1 cellular context compared by ENCODE assay signal in the genomic region with DNA sequence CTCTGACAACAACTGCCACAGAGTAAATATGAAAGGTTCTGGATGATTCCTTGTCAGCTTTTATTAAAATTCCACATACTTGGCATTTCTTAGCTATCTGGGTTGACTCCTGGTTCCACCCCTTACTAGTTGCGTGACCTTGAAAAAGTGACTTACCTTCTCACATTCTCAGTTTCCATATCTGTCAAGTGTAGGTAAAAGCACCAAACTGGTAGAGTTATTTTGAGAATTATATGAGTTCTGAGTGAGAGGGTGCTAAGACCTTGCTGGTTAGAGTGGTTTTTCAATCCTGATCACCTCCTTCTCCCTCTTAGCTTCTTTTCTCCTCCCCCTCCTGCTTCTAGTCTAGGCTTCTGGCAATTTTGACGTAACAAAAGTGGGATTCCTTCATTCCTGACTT.
A peak's percentile ranks its signal among the peaks of the same experiment; 100 is the strongest.
TF ChIP-seq lines count a peak whose summit lies in the region.

No MANE protein-coding gene starts in this region.

TF ChIP-seq in GM12878, 131 proteins besides CTCF, POLR2A, EP300 and RAD21 (continued from another document):
- TF ChIP-seq, protein P1, sequence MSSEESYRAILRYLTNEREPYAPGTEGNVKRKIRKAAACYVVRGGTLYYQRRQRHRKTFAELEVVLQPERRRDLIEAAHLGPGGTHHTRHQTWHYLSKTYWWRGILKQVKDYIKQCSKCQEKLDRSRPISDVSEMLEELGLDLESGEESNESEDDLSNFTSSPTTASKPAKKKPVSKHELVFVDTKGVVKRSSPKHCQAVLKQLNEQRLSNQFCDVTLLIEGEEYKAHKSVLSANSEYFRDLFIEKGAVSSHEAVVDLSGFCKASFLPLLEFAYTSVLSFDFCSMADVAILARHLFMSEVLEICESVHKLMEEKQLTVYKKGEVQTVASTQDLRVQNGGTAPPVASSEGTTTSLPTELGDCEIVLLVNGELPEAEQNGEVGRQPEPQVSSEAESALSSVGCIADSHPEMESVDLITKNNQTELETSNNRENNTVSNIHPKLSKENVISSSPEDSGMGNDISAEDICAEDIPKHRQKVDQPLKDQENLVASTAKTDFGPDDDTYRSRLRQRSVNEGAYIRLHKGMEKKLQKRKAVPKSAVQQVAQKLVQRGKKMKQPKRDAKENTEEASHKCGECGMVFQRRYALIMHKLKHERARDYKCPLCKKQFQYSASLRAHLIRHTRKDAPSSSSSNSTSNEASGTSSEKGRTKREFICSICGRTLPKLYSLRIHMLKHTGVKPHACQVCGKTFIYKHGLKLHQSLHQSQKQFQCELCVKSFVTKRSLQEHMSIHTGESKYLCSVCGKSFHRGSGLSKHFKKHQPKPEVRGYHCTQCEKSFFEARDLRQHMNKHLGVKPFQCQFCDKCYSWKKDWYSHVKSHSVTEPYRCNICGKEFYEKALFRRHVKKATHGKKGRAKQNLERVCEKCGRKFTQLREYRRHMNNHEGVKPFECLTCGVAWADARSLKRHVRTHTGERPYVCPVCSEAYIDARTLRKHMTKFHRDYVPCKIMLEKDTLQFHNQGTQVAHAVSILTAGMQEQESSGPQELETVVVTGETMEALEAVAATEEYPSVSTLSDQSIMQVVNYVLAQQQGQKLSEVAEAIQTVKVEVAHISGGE (CRISPR knock-in tag; IDR thresholded peaks at IDR 0.05) = no peak
- TF ChIP-seq ZNF217 (IDR thresholded peaks at IDR 0.05) (no peak), NFIC (IDR thresholded peaks at IDR 0.05; ENCODE audit: low read depth, low read length) (peak; percentile 74), LARP7 (IDR thresholded peaks at IDR 0.05) (no peak), SMAD1 (IDR thresholded peaks at IDR 0.05; ENCODE audit: low read depth, partially characterized antibody) (no peak), FOXM1 (IDR thresholded peaks at IDR 0.05; ENCODE audit: low read depth, low read length) (peak; percentile 57; the same call in 1 of the 2 replicates), IRF4 (IDR thresholded peaks at IDR 0.05; ENCODE audit: low read depth, low read length) (no peak), POU2F2 (IDR thresholded peaks at IDR 0.05; ENCODE audit: borderline replicate concordance, low read depth, low read length) (no peak), JUNB (IDR thresholded peaks at IDR 0.05) (peak; percentile 63; the same call in 1 of the 2 replicates), RUNX3 (IDR thresholded peaks at IDR 0.05; ENCODE audit: low read length) (peak; percentile 69), EED (IDR thresholded peaks at IDR 0.05; ENCODE audit: low read depth) (0 out of 2 replicates have a peak, but pooled peaks have one; percentile 14), ETV6 (conservative IDR thresholded peaks at IDR 0.05 in 1 of 2, IDR thresholded peaks at IDR 0.05 in 1 of 2; ENCODE audit: borderline replicate concordance in 1 of 2, low read depth in 1 of 2) (peak in 1 of 2 experiments; percentile 21; a peak in 1 of 4 replicates), MEF2A (IDR thresholded peaks at IDR 0.05; ENCODE audit: insufficient read depth, low read depth, low read length) (peak; percentile 79; the same call in 1 of the 2 replicates), SP1 (IDR thresholded peaks at IDR 0.05; ENCODE audit: low read depth, low read length) (no peak), NR2F1 (conservative IDR thresholded peaks at IDR 0.05) (no peak), MXI1 (IDR thresholded peaks at IDR 0.05; ENCODE audit: low read depth, low read length) (no peak), TARDBP (IDR thresholded peaks at IDR 0.05; ENCODE audit: borderline replicate concordance) (no peak), NFXL1 (IDR thresholded peaks at IDR 0.05; ENCODE audit: borderline replicate concordance) (no peak), ZNF274 (IDR thresholded peaks at IDR 0.05; ENCODE audit: insufficient read depth, insufficient read length) (no peak), IKZF2 (IDR thresholded peaks at IDR 0.05) (peak in 1 of 2 experiments; percentile 22; a peak in 1 of 4 replicates), ZBED1 (IDR thresholded peaks at IDR 0.05; ENCODE audit: borderline replicate concordance) (no peak), ESRRA (IDR thresholded peaks at IDR 0.05; ENCODE audit: low read length) (no peak), IKZF1 (conservative IDR thresholded peaks at IDR 0.05) (0 out of 2 replicates have a peak, but pooled peaks have one; percentile 18), CREM (IDR thresholded peaks at IDR 0.05; ENCODE audit: low read depth) (peak; percentile 53; the same call in 1 of the 2 replicates), YY1 (IDR thresholded peaks at IDR 0.05; ENCODE audit: low read depth, low read length) (no peak), ZNF622 (IDR thresholded peaks at IDR 0.05) (no peak), RAD51 (IDR thresholded peaks at IDR 0.05) (no peak), KDM1A (IDR thresholded peaks at IDR 0.05; ENCODE audit: borderline replicate concordance) (no peak), NBN (IDR thresholded peaks at IDR 0.05) (no peak), CHD2 (IDR thresholded peaks at IDR 0.05; ENCODE audit: borderline replicate concordance, low read depth, low read length) (no peak), SIN3A (IDR thresholded peaks at IDR 0.05; ENCODE audit: low read depth, low read length) (no peak), PML (IDR thresholded peaks at IDR 0.05; ENCODE audit: low read length) (no peak), KAT2A (conservative IDR thresholded peaks at IDR 0.05; ENCODE audit: control insufficient read depth, low read depth, low read length) (no peak), BCL11A (IDR thresholded peaks at IDR 0.05; ENCODE audit: low read depth, low read length) (no peak), JUND (IDR thresholded peaks at IDR 0.05; ENCODE audit: low read depth, low read length) (no peak), SUZ12 (IDR thresholded peaks at IDR 0.05; ENCODE audit: unreplicated experiment) (no peak), TAF1 (IDR thresholded peaks at IDR 0.05; ENCODE audit: borderline replicate concordance, low read depth, low read length) (no peak)
- TF ChIP-seq, protein P2, sequence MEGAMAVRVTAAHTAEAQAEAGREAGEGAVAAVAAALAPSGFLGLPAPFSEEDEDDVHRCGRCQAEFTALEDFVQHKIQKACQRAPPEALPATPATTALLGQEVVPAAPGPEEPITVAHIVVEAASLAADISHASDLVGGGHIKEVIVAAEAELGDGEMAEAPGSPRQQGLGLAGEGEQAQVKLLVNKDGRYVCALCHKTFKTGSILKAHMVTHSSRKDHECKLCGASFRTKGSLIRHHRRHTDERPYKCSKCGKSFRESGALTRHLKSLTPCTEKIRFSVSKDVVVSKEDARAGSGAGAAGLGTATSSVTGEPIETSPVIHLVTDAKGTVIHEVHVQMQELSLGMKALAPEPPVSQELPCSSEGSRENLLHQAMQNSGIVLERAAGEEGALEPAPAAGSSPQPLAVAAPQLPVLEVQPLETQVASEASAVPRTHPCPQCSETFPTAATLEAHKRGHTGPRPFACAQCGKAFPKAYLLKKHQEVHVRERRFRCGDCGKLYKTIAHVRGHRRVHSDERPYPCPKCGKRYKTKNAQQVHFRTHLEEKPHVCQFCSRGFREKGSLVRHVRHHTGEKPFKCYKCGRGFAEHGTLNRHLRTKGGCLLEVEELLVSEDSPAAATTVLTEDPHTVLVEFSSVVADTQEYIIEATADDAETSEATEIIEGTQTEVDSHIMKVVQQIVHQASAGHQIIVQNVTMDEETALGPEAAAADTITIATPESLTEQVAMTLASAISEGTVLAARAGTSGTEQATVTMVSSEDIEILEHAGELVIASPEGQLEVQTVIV (IDR thresholded peaks at IDR 0.05; ENCODE audit: borderline replicate concordance, partially characterized antibody) = no peak
- TF ChIP-seq, protein P3, sequence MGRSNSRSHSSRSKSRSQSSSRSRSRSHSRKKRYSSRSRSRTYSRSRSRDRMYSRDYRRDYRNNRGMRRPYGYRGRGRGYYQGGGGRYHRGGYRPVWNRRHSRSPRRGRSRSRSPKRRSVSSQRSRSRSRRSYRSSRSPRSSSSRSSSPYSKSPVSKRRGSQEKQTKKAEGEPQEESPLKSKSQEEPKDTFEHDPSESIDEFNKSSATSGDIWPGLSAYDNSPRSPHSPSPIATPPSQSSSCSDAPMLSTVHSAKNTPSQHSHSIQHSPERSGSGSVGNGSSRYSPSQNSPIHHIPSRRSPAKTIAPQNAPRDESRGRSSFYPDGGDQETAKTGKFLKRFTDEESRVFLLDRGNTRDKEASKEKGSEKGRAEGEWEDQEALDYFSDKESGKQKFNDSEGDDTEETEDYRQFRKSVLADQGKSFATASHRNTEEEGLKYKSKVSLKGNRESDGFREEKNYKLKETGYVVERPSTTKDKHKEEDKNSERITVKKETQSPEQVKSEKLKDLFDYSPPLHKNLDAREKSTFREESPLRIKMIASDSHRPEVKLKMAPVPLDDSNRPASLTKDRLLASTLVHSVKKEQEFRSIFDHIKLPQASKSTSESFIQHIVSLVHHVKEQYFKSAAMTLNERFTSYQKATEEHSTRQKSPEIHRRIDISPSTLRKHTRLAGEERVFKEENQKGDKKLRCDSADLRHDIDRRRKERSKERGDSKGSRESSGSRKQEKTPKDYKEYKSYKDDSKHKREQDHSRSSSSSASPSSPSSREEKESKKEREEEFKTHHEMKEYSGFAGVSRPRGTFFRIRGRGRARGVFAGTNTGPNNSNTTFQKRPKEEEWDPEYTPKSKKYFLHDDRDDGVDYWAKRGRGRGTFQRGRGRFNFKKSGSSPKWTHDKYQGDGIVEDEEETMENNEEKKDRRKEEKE (IDR thresholded peaks at IDR 0.05) = no peak
- TF ChIP-seq, protein P4, sequence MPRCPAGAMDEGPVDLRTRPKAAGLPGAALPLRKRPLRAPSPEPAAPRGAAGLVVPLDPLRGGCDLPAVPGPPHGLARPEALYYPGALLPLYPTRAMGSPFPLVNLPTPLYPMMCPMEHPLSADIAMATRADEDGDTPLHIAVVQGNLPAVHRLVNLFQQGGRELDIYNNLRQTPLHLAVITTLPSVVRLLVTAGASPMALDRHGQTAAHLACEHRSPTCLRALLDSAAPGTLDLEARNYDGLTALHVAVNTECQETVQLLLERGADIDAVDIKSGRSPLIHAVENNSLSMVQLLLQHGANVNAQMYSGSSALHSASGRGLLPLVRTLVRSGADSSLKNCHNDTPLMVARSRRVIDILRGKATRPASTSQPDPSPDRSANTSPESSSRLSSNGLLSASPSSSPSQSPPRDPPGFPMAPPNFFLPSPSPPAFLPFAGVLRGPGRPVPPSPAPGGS (IDR thresholded peaks at IDR 0.05; ENCODE audit: borderline replicate concordance, insufficient read depth, low read depth, low read length, poor library complexity, severe bottlenecking) = no peak
- TF ChIP-seq, protein P5, sequence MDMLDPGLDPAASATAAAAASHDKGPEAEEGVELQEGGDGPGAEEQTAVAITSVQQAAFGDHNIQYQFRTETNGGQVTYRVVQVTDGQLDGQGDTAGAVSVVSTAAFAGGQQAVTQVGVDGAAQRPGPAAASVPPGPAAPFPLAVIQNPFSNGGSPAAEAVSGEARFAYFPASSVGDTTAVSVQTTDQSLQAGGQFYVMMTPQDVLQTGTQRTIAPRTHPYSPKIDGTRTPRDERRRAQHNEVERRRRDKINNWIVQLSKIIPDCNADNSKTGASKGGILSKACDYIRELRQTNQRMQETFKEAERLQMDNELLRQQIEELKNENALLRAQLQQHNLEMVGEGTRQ (IDR thresholded peaks at IDR 0.05; ENCODE audit: borderline replicate concordance, low read depth, low read length) = no peak
- TF ChIP-seq, protein P6, sequence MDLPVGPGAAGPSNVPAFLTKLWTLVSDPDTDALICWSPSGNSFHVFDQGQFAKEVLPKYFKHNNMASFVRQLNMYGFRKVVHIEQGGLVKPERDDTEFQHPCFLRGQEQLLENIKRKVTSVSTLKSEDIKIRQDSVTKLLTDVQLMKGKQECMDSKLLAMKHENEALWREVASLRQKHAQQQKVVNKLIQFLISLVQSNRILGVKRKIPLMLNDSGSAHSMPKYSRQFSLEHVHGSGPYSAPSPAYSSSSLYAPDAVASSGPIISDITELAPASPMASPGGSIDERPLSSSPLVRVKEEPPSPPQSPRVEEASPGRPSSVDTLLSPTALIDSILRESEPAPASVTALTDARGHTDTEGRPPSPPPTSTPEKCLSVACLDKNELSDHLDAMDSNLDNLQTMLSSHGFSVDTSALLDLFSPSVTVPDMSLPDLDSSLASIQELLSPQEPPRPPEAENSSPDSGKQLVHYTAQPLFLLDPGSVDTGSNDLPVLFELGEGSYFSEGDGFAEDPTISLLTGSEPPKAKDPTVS (IDR thresholded peaks at IDR 0.05; ENCODE audit: low read depth, low read length) = no peak
- TF ChIP-seq, protein P7, sequence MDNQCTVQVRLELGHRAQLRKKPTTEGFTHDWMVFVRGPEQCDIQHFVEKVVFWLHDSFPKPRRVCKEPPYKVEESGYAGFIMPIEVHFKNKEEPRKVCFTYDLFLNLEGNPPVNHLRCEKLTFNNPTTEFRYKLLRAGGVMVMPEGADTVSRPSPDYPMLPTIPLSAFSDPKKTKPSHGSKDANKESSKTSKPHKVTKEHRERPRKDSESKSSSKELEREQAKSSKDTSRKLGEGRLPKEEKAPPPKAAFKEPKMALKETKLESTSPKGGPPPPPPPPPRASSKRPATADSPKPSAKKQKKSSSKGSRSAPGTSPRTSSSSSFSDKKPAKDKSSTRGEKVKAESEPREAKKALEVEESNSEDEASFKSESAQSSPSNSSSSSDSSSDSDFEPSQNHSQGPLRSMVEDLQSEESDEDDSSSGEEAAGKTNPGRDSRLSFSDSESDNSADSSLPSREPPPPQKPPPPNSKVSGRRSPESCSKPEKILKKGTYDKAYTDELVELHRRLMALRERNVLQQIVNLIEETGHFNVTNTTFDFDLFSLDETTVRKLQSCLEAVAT (IDR thresholded peaks at IDR 0.05) = no peak
- TF ChIP-seq, protein P8, sequence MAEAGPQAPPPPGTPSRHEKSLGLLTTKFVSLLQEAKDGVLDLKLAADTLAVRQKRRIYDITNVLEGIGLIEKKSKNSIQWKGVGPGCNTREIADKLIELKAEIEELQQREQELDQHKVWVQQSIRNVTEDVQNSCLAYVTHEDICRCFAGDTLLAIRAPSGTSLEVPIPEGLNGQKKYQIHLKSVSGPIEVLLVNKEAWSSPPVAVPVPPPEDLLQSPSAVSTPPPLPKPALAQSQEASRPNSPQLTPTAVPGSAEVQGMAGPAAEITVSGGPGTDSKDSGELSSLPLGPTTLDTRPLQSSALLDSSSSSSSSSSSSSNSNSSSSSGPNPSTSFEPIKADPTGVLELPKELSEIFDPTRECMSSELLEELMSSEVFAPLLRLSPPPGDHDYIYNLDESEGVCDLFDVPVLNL (IDR thresholded peaks at IDR 0.05; ENCODE audit: low read depth, low read length) = no peak
- TF ChIP-seq, protein P9, sequence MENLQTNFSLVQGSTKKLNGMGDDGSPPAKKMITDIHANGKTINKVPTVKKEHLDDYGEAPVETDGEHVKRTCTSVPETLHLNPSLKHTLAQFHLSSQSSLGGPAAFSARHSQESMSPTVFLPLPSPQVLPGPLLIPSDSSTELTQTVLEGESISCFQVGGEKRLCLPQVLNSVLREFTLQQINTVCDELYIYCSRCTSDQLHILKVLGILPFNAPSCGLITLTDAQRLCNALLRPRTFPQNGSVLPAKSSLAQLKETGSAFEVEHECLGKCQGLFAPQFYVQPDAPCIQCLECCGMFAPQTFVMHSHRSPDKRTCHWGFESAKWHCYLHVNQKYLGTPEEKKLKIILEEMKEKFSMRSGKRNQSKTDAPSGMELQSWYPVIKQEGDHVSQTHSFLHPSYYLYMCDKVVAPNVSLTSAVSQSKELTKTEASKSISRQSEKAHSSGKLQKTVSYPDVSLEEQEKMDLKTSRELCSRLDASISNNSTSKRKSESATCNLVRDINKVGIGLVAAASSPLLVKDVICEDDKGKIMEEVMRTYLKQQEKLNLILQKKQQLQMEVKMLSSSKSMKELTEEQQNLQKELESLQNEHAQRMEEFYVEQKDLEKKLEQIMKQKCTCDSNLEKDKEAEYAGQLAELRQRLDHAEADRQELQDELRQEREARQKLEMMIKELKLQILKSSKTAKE (IDR thresholded peaks at IDR 0.05; ENCODE audit: low read depth, poor library complexity, severe bottlenecking) = no peak
